In genomic region chr21:46284722-46285121, GRCh38 we compare ENCODE assay signal across 10 cellular contexts. TPM values are rescaled to one million over a fixed set of nuclear protein-coding genes. Genes with fewer than 3 reads are reported as not detected.
A peak's percentile ranks its signal among the peaks of the same experiment; 100 is the strongest.
DNase-seq lines count a peak whose midpoint lies in the region; ATAC-seq and TF ChIP-seq lines count a peak whose summit lies in the region.
"Had no signal": no experiment of that assay in that cellular context is flagged by ENCODE, and none has a peak within 500 bp of the region (broad histone marks: within the 10 kb centered on the region; RNA-seq: fewer than 3 reads in every experiment).

No MANE protein-coding gene starts in this region.

- H3K4me3 Mint-ChIP-seq in T-helper 1 cell treated with Interleukin-12 subunit alpha and Interleukin-12 subunit beta and Interleukin-4 antibody, amounts not matched to agents 30 μg/mL and 1 μg/mL, for 36 hours: peak overlapping the region; percentile 100

- no peak for ATAC-seq in left colon
- no peak for ATAC-seq in GM21381 (IDR thresholded peaks at IDR 0.05; ENCODE audit: unreplicated experiment)

- H4K20me1 ChIP-seq in SU-DHL-6 (ENCODE audit: low read depth, low read length): no peaks in the 10 kb centered on the region; the same call in 1 of the 2 replicates

- H3K27ac ChIP-seq in SU-DHL-6 (ENCODE audit: low read depth, low read length) (no peak overlapping the region), skeletal muscle tissue (ENCODE audit: low read depth, low read length) (no peak overlapping the region)

- H3K9ac ChIP-seq in SU-DHL-6 (ENCODE audit: low read length): peak overlapping the region; percentile 91
- peak overlapping the region in 1 of 3 donors; percentile 96 for H3K9ac ChIP-seq in skeletal muscle tissue (ENCODE audit: low read depth in 1 of 3, low read length in 3 of 3)

- H3K27ac Mint-ChIP-seq in T-helper 1 cell treated with Interleukin-12 subunit alpha and Interleukin-12 subunit beta and Interleukin-4 antibody, amounts not matched to agents 30 μg/mL and 1 μg/mL, for 36 hours: peak overlapping the region; percentile 89

- H3K4me3 ChIP-seq in SU-DHL-6 (ENCODE audit: insufficient read depth, low read length, poor library complexity, severe bottlenecking): peak overlapping the region; percentile 83
- peak overlapping the region; percentile 69 for H3K4me3 ChIP-seq in fibroblast of mammary gland (ENCODE audit: control insufficient read depth, low read depth, low read length)
- peak overlapping the region; percentile 77 to 94 (median 91) for H3K4me3 ChIP-seq in skeletal muscle tissue (ENCODE audit: low read length in 3 of 3)

- H3F3A ChIP-seq in SU-DHL-6 (ENCODE audit: insufficient read depth): peaks cover 16% of the 10 kb centered on the region; the same call in 1 of the 2 replicates

- H2AFZ ChIP-seq in SU-DHL-6 (ENCODE audit: low read depth, low read length, severe bottlenecking): no peak overlapping the region

- peaks cover 78% of the 10 kb centered on the region for H3K79me2 ChIP-seq in SU-DHL-6 (ENCODE audit: insufficient read depth, low read length)

- intact Hi-C loops in left colon (cut with DNase I, micrococcal nuclease): no loop called here

- H3K27me3 ChIP-seq in SU-DHL-6 (ENCODE audit: low read length) (no peaks in the 10 kb centered on the region), skeletal muscle tissue (ENCODE audit: control insufficient read depth in 3 of 3, insufficient read depth in 3 of 3, low read length in 3 of 3) (no peaks in the 10 kb centered on the region)

- DNase-seq in T-helper 1 cell: no peak
- DNase-seq in fibroblast of mammary gland (ENCODE audit: low read depth): no peak
- no peak for DNase-seq in left colon
- no peak for DNase-seq in GM10266 (ENCODE audit: extremely low spot score)
- DNase-seq: ACHN, NCI-H1930 had no signal

- H3K36me3 ChIP-seq in SU-DHL-6 (ENCODE audit: low read length): peaks cover 10% of the 10 kb centered on the region; the same call in 1 of the 2 replicates
- H3K36me3 ChIP-seq in skeletal muscle tissue (ENCODE audit: control insufficient read depth in 3 of 3, insufficient read depth in 3 of 3, low read length in 3 of 3): peaks cover 18 to 30% (median 28%) of the 10 kb centered on the region in 3 donors

- peaks cover 38% of the 10 kb centered on the region for H3K36me3 Mint-ChIP-seq in T-helper 1 cell treated with Interleukin-12 subunit alpha and Interleukin-12 subunit beta and Interleukin-4 antibody, amounts not matched to agents 30 μg/mL and 1 μg/mL, for 36 hours (ENCODE audit: low read depth)

- TF ChIP-seq CTCF in SU-DHL-6 (IDR thresholded peaks at IDR 0.05; ENCODE audit: insufficient read depth, low read length, poor library complexity, severe bottlenecking) (no peak), fibroblast of mammary gland (conservative IDR thresholded peaks at IDR 0.05; ENCODE audit: control insufficient read depth, insufficient read depth, low read depth, low read length) (no peak), GM10266 (IDR thresholded peaks at IDR 0.05; ENCODE audit: control insufficient read depth, insufficient read depth, low read depth, missing control alignments) (no peak)

- no peaks in the 10 kb centered on the region for H3K27me3 Mint-ChIP-seq in T-helper 1 cell treated with Interleukin-12 subunit alpha and Interleukin-12 subunit beta and Interleukin-4 antibody, amounts not matched to agents 30 μg/mL and 1 μg/mL, for 36 hours (ENCODE audit: low read depth)

- peaks cover 22 to 33% (median 29%) of the 10 kb centered on the region in 3 donors for H3K4me1 ChIP-seq in skeletal muscle tissue (ENCODE audit: control insufficient read depth in 3 of 3, insufficient read depth in 3 of 3, low read length in 3 of 3)

- no peaks in the 10 kb centered on the region for H3K9me2 ChIP-seq in SU-DHL-6 (replicated peaks; ENCODE audit: insufficient read depth, low read length)

- peaks cover 39% of the 10 kb centered on the region for H3K4me1 Mint-ChIP-seq in T-helper 1 cell treated with Interleukin-12 subunit alpha and Interleukin-12 subunit beta and Interleukin-4 antibody, amounts not matched to agents 30 μg/mL and 1 μg/mL, for 36 hours (ENCODE audit: low read depth)

- H3K9me3 Mint-ChIP-seq in T-helper 1 cell treated with Interleukin-12 subunit alpha and Interleukin-12 subunit beta and Interleukin-4 antibody, amounts not matched to agents 30 μg/mL and 1 μg/mL, for 36 hours: no peaks in the 10 kb centered on the region

- H3K4me2 ChIP-seq in SU-DHL-6 (ENCODE audit: low read depth, low read length, poor library complexity, severe bottlenecking): peak overlapping the region; percentile 86

- H3K9me3 ChIP-seq in SU-DHL-6 (ENCODE audit: insufficient read depth, low read length) (no peaks in the 10 kb centered on the region), skeletal muscle tissue (ENCODE audit: control insufficient read depth in 3 of 3, low read length in 3 of 3) (no peaks in the 10 kb centered on the region)

RNA-seq across cellular contexts. Expression of gene MCM3AP, which starts 0.7 kb away (rescaled TPM):
- total RNA-seq in skeletal muscle tissue (237 TPM), left colon (10 to 100 TPM; 90.6 to 94.3 TPM)

RNA-seq across cellular contexts. Expression of gene YBEY, which starts 1.4 kb away (rescaled TPM):
- 32.9 TPM for total RNA-seq in skeletal muscle tissue
- total RNA-seq in left colon: 10 to 100 TPM; 19.6 to 25.7 TPM

RNA-seq across cellular contexts. Expression of gene C21orf58, which starts 38.9 kb away (rescaled TPM):
- 3.1 TPM for total RNA-seq in skeletal muscle tissue
- 1 to 10 TPM; 4.6 to 9.8 TPM for total RNA-seq in left colon

RNA-seq across cellular contexts. Expression of gene PCNT, which starts 39.2 kb away (rescaled TPM):
- 42.8 TPM for total RNA-seq in skeletal muscle tissue
- 10 to 100 TPM; 17.6 to 28.8 TPM for total RNA-seq in left colon

RNA-seq across cellular contexts. Expression of gene LSS, which starts 56.1 kb away (rescaled TPM):
- total RNA-seq in skeletal muscle tissue: 14.1 TPM
- 100 to 1,000 TPM in 1 of 2 donors, 10 to 100 TPM in 1; 65.6 to 140 TPM for total RNA-seq in left colon
